In the genomic region with DNA sequence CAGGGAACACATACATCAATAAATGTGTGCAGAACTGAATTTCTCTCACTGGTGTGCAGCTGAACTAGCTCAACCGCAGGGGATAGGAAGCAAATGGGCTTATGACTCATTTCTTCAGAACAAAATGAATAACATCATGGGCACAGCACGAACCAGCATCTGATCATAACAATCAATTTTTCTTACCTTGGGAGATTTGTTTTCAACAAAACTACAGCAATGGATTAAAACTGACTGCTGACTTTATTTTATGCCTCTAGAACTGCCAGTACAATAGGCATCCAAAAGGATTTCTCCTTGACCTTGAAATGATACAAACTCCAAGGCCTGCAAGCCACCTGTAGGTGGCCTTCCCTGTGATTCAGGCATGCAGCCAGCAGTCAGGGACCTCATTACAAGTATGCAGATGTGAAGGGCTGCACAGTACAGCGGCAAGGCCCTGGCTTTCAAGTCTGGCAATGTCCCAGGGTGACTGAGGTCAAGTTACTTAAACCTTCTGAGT, we compare ENCODE assay signal across 8 cellular contexts. TPM values are rescaled to one million over a fixed set of nuclear protein-coding genes. Genes with fewer than 3 reads are reported as not detected.
DNase-seq lines count a peak whose midpoint lies in the region; ATAC-seq lines count a peak whose summit lies in the region.

No MANE protein-coding gene starts in this region.

- peaks cover 12% of the 10 kb centered on the region for H3K36me3 Mint-ChIP-seq in activated naive CD8-positive, alpha-beta T cell
- H3K36me3 Mint-ChIP-seq in activated naive CD8-positive, alpha-beta T cell treated with anti-CD3 and anti-CD28 coated beads for 36 hours: peaks cover 16% of the 10 kb centered on the region
- H3K36me3 Mint-ChIP-seq in activated naive CD8-positive, alpha-beta T cell treated with anti-CD3 and anti-CD28 coated beads, Interleukin-2, amount 50 U/mL, for 24 hours (ENCODE audit: low read depth): peaks cover 39% of the 10 kb centered on the region
- peaks cover 57% of the 10 kb centered on the region for H3K36me3 Mint-ChIP-seq in stimulated activated naive CD8-positive, alpha-beta T cell treated with anti-CD3 and anti-CD28 coated beads, Interleukin-15, Interleukin-2, amounts not matched to agents 100 ng/mL and 50 ng/mL, for 24 hours (ENCODE audit: low read depth)

- peaks cover 7% of the 10 kb centered on the region for H3K4me1 Mint-ChIP-seq in activated naive CD8-positive, alpha-beta T cell (ENCODE audit: low read depth)
- H3K4me1 Mint-ChIP-seq in activated naive CD8-positive, alpha-beta T cell treated with anti-CD3 and anti-CD28 coated beads for 36 hours: peaks cover 7% of the 10 kb centered on the region
- H3K4me1 Mint-ChIP-seq in activated naive CD8-positive, alpha-beta T cell treated with anti-CD3 and anti-CD28 coated beads, Interleukin-2, amount 50 U/mL, for 24 hours: peaks cover 21% of the 10 kb centered on the region
- H3K4me1 Mint-ChIP-seq in stimulated activated naive CD8-positive, alpha-beta T cell treated with anti-CD3 and anti-CD28 coated beads, Interleukin-15, Interleukin-2, amounts not matched to agents 100 ng/mL and 50 ng/mL, for 24 hours (ENCODE audit: low read depth): peaks cover 29% of the 10 kb centered on the region

- ATAC-seq in HG02884 (IDR thresholded peaks at IDR 0.05; ENCODE audit: unreplicated experiment): peak; percentile 91
- ATAC-seq in activated naive CD8-positive, alpha-beta T cell treated with anti-CD3 and anti-CD28 coated beads, Interleukin-2, amount 50 U/mL, for 24 hours: peak; percentile 91
- no peak for ATAC-seq in GM21381 (IDR thresholded peaks at IDR 0.05; ENCODE audit: unreplicated experiment)
- ATAC-seq in GM21528 (IDR thresholded peaks at IDR 0.05; ENCODE audit: low FRiP score, unreplicated experiment): no peak

- peak overlapping the region; percentile 55 for H3K27ac Mint-ChIP-seq in activated naive CD8-positive, alpha-beta T cell
- no peak overlapping the region for H3K27ac Mint-ChIP-seq in activated naive CD8-positive, alpha-beta T cell treated with anti-CD3 and anti-CD28 coated beads for 36 hours
- H3K27ac Mint-ChIP-seq in activated naive CD8-positive, alpha-beta T cell treated with anti-CD3 and anti-CD28 coated beads, Interleukin-2, amount 50 U/mL, for 24 hours: peak overlapping the region; percentile 52
- H3K27ac Mint-ChIP-seq in stimulated activated naive CD8-positive, alpha-beta T cell treated with anti-CD3 and anti-CD28 coated beads, Interleukin-15, Interleukin-2, amounts not matched to agents 100 ng/mL and 50 ng/mL, for 24 hours: peak overlapping the region; percentile 17

- no peaks in the 10 kb centered on the region for H3K9me3 Mint-ChIP-seq in activated naive CD8-positive, alpha-beta T cell (ENCODE audit: low read depth)
- H3K9me3 Mint-ChIP-seq in activated naive CD8-positive, alpha-beta T cell treated with anti-CD3 and anti-CD28 coated beads for 36 hours: no peaks in the 10 kb centered on the region
- H3K9me3 Mint-ChIP-seq in activated naive CD8-positive, alpha-beta T cell treated with anti-CD3 and anti-CD28 coated beads, Interleukin-2, amount 50 U/mL, for 24 hours: no peaks in the 10 kb centered on the region
- H3K9me3 Mint-ChIP-seq in stimulated activated naive CD8-positive, alpha-beta T cell treated with anti-CD3 and anti-CD28 coated beads, Interleukin-15, Interleukin-2, amounts not matched to agents 100 ng/mL and 50 ng/mL, for 24 hours: no peaks in the 10 kb centered on the region

- H3K27me3 Mint-ChIP-seq in activated naive CD8-positive, alpha-beta T cell: no peaks in the 10 kb centered on the region
- no peaks in the 10 kb centered on the region for H3K27me3 Mint-ChIP-seq in activated naive CD8-positive, alpha-beta T cell treated with anti-CD3 and anti-CD28 coated beads for 36 hours
- no peaks in the 10 kb centered on the region for H3K27me3 Mint-ChIP-seq in activated naive CD8-positive, alpha-beta T cell treated with anti-CD3 and anti-CD28 coated beads, Interleukin-2, amount 50 U/mL, for 24 hours
- no peaks in the 10 kb centered on the region for H3K27me3 Mint-ChIP-seq in stimulated activated naive CD8-positive, alpha-beta T cell treated with anti-CD3 and anti-CD28 coated beads, Interleukin-15, Interleukin-2, amounts not matched to agents 100 ng/mL and 50 ng/mL, for 24 hours

- H3K4me3 Mint-ChIP-seq in activated naive CD8-positive, alpha-beta T cell: no peak overlapping the region
- no peak overlapping the region for H3K4me3 Mint-ChIP-seq in activated naive CD8-positive, alpha-beta T cell treated with anti-CD3 and anti-CD28 coated beads for 36 hours
- H3K4me3 Mint-ChIP-seq in activated naive CD8-positive, alpha-beta T cell treated with anti-CD3 and anti-CD28 coated beads, Interleukin-2, amount 50 U/mL, for 24 hours: no peak overlapping the region
- H3K4me3 Mint-ChIP-seq in stimulated activated naive CD8-positive, alpha-beta T cell treated with anti-CD3 and anti-CD28 coated beads, Interleukin-15, Interleukin-2, amounts not matched to agents 100 ng/mL and 50 ng/mL, for 24 hours: no peak overlapping the region

- no peak for DNase-seq in activated naive CD8-positive, alpha-beta T cell treated with anti-CD3 and anti-CD28 coated beads for 36 hours
- peak; percentile 16 for DNase-seq in activated naive CD8-positive, alpha-beta T cell treated with anti-CD3 and anti-CD28 coated beads, Interleukin-2, amount 50 U/mL, for 24 hours
- no peak for DNase-seq in NK-92 treated with Interleukin-12 subunit alpha and Interleukin-12 subunit beta, amount 100 ng/mL, for 24 hours (lab: John Stamatoyannopoulos, UW)

RNA-seq across cellular contexts. Expression of a gene that starts 26.1 kb away (rescaled TPM):
- total RNA-seq in activated naive CD8-positive, alpha-beta T cell treated with anti-CD3 and anti-CD28 coated beads for 36 hours: 10 to 100 TPM; 26.9 to 27.4 TPM

Comparison
In these comparisons a context has a peak if more than half of its experiments do, and no peak if none do; other contexts are left out.
1. ATAC-seq: peak in HG02884 (single experiment) and activated naive CD8-positive, alpha-beta T cell treated with anti-CD3 and anti-CD28 coated beads, Interleukin-2, amount 50 U/mL, for 24 hours (single experiment); none in GM21381 (single experiment) and GM21528 (single experiment).